ENCODE assay signal across 1 cellular context in genomic region chr11:85717360-85717927, GRCh38.
TF ChIP-seq lines count a peak whose summit lies in the region.

No MANE protein-coding gene starts in this region.

TF ChIP-seq in A549, 52 proteins besides CTCF, POLR2A, EP300 and RAD21 (continued from another document):
- TF ChIP-seq BCL3 (IDR thresholded peaks at IDR 0.05): no peak
- TF ChIP-seq BHLHE40 (IDR thresholded peaks at IDR 0.05; ENCODE audit: low read depth, low read length): no peak
- TF ChIP-seq SMC3 (IDR thresholded peaks at IDR 0.05): no peak
- no peak for TF ChIP-seq ZC3H11A (IDR thresholded peaks at IDR 0.05)
- TF ChIP-seq NFE2L2 (conservative IDR thresholded peaks at IDR 0.05; ENCODE audit: low read length): no peak
- TF ChIP-seq E2F6 (IDR thresholded peaks at IDR 0.05; ENCODE audit: borderline replicate concordance, low read depth): no peak
- no peak for TF ChIP-seq PBX3 (IDR thresholded peaks at IDR 0.05)
- TF ChIP-seq CBX8 (IDR thresholded peaks at IDR 0.05): no peak
- no peak for TF ChIP-seq JUN (IDR thresholded peaks at IDR 0.05)
- no peak for TF ChIP-seq JUNB (IDR thresholded peaks at IDR 0.05)
- TF ChIP-seq MAX (IDR thresholded peaks at IDR 0.05): no peak
- no peak for TF ChIP-seq MYC (IDR thresholded peaks at IDR 0.05; ENCODE audit: borderline replicate concordance, low read length)
- TF ChIP-seq ATOH8 (CRISPR knock-in tag; IDR thresholded peaks at IDR 0.05; ENCODE audit: low read depth): no peak
- no peak for TF ChIP-seq EHF (CRISPR knock-in tag; IDR thresholded peaks at IDR 0.05)
- TF ChIP-seq HOXA7 (CRISPR knock-in tag; IDR thresholded peaks at IDR 0.05): no peak
- no peak for TF ChIP-seq FOSL2 (IDR thresholded peaks at IDR 0.05)
- TF ChIP-seq FOSL2 (CRISPR knock-in tag; IDR thresholded peaks at IDR 0.05): no peak
- TF ChIP-seq HOXB13 (CRISPR knock-in tag; IDR thresholded peaks at IDR 0.05; ENCODE audit: low read depth): no peak
